8 cellular contexts compared by ENCODE assay signal in genomic region chr2:28338046-28338753, GRCh38. TPM values are rescaled to one million over a fixed set of nuclear protein-coding genes. Genes with fewer than 3 reads are reported as not detected.
DNase-seq lines count a peak whose midpoint lies in the region; ATAC-seq and TF ChIP-seq lines count a peak whose summit lies in the region.

No MANE protein-coding gene starts in this region.

- no peaks in the 10 kb centered on the region for H3K36me3 ChIP-seq in stomach

- no peak for TF ChIP-seq CTCF in stomach (IDR thresholded peaks at IDR 0.05)

- no peak for TF ChIP-seq POLR2A in stomach (IDR thresholded peaks at IDR 0.05)

- H3K9me3 ChIP-seq in stomach, result no peaks in the 10 kb centered on the region

- H3K4me1 Mint-ChIP-seq in central memory CD8-positive, alpha-beta T cell, result peaks cover 27% of the 10 kb centered on the region

- no peaks in the 10 kb centered on the region for H3K9me3 Mint-ChIP-seq in central memory CD8-positive, alpha-beta T cell

- H3K4me3 Mint-ChIP-seq in central memory CD8-positive, alpha-beta T cell, result no peak overlapping the region

- peak; percentile 76 for DNase-seq in H4 (ENCODE audit: low spot score)
- DNase-seq in central memory CD8-positive, alpha-beta T cell (ENCODE audit: low spot score in 2 of 2), result no peak
- DNase-seq in left lobe of liver (ENCODE audit: low spot score), result peak; percentile 79
- peak; percentile 76 for DNase-seq in stomach
- no peak for DNase-seq in NOMO-1 treated with DMSO at 0.1 percent for 48 hours (lab: John Stamatoyannopoulos, UW; ENCODE audit: unreplicated experiment)
- DNase-seq in activated CD4-positive, alpha-beta T cell treated with anti-CD3 and anti-CD28 coated beads for 1 hour, result no peak
- no peak for DNase-seq in NCI-H774 (lab: John Stamatoyannopoulos, UW)

- H3K27me3 ChIP-seq in stomach, result no peaks in the 10 kb centered on the region

- no peak overlapping the region for H3K4me3 ChIP-seq in stomach

- WGBS in stomach, 5 donors, result 33 to 52% (median 34%) methylated on average over 13 of the region's 13 CpGs

- H3K4me1 ChIP-seq in stomach, result peaks cover 37 to 67% (median 51%) of the 10 kb centered on the region in 4 donors

- intact Hi-C loops in stomach (cut with DNase I; ENCODE audit: low total_unique reads), result no loop called here

- no peaks in the 10 kb centered on the region for H3K27me3 Mint-ChIP-seq in central memory CD8-positive, alpha-beta T cell

- H3K27ac ChIP-seq in stomach, result peak overlapping the region; percentile 57 to 82 (median 79)

- no peak for TF ChIP-seq EP300 in stomach (IDR thresholded peaks at IDR 0.05)

- no peaks in the 10 kb centered on the region for H3K36me3 Mint-ChIP-seq in central memory CD8-positive, alpha-beta T cell (ENCODE audit: insufficient read depth)

- no peak for ATAC-seq in central memory CD8-positive, alpha-beta T cell (replicated peaks; ENCODE audit: extremely low read depth, poor library complexity, severe bottlenecking)
- ATAC-seq in left lobe of liver, result peak; percentile 46
- ATAC-seq in HG03432 (IDR thresholded peaks at IDR 0.05; ENCODE audit: unreplicated experiment), result no peak

- H3K27ac Mint-ChIP-seq in central memory CD8-positive, alpha-beta T cell (ENCODE audit: low read depth), result peak overlapping the region; percentile 83

RNA-seq across cellular contexts. Expression of gene FOSL2, which starts 54.5 kb away (rescaled TPM):
- total RNA-seq in H4 (2014; rRNA removed; shearing (Covaris generic)), result 11.1 and 13.2 TPM in 2 replicates
- 9.3 TPM for total RNA-seq in left lobe of liver
- 100 to 1,000 TPM in 3 of 5 donors, 10 to 100 TPM in 2; 50.1 to 227 (median 113) TPM for total RNA-seq in stomach
- polyA plus RNA-seq in stomach, result 10 to 100 TPM; 24.4 to 40.8 (median 27.6) TPM

Comparison
In these comparisons a context has a peak if more than half of its experiments do, and no peak if none do; other contexts are left out.
1. DNase-seq: peak in H4 (single experiment), left lobe of liver (single experiment) and stomach (single experiment); none in central memory CD8-positive, alpha-beta T cell (0 of 2), NOMO-1 treated with DMSO at 0.1 percent for 48 hours (single experiment), activated CD4-positive, alpha-beta T cell treated with anti-CD3 and anti-CD28 coated beads for 1 hour (single experiment) and NCI-H774 (single experiment).